Comparison of ENCODE assay signal across 12 cellular contexts in genomic region chr22:49968831-49969661, GRCh38. TPM values are rescaled to one million over a fixed set of nuclear protein-coding genes. Genes with fewer than 3 reads are reported as not detected.
DNase-seq lines count a peak whose midpoint lies in the region; ATAC-seq and TF ChIP-seq lines count a peak whose summit lies in the region.
"Had no signal": no experiment of that assay in that cellular context is flagged by ENCODE, and none has a peak within 500 bp of the region (broad histone marks: within the 10 kb centered on the region; RNA-seq: fewer than 3 reads in every experiment).

No MANE protein-coding gene starts in this region.

- no peak overlapping the region for H3K4me3 ChIP-seq in gastrocnemius medialis
- H3K4me3 ChIP-seq: cardiac muscle cell had no signal

- peaks cover 10% of the 10 kb centered on the region for H3K36me3 Mint-ChIP-seq in activated CD4-positive, alpha-beta memory T cell treated with anti-CD3 and anti-CD28 coated beads, Interleukin-2, amount 10 ng/mL, durations not matched to agents 7 days and 5 days (ENCODE audit: low read depth)

- peak; percentile 35 to 45 for TF ChIP-seq POLR2A in gastrocnemius medialis (IDR thresholded peaks at IDR 0.05)

- H3K9me3 ChIP-seq in gastrocnemius medialis: no peaks in the 10 kb centered on the region

- intact Hi-C loops in left cardiac atrium (cut with DNase I) (no loop called here), gastrocnemius medialis (cut with DNase I; ENCODE audit: low total_unique reads) (no loop called here)

- no peaks in the 10 kb centered on the region for H3K9me3 Mint-ChIP-seq in activated CD4-positive, alpha-beta memory T cell treated with anti-CD3 and anti-CD28 coated beads, Interleukin-2, amount 10 ng/mL, durations not matched to agents 7 days and 5 days
- H3K9me3 Mint-ChIP-seq: naive thymus-derived CD8-positive, alpha-beta T cell had no signal

- no peaks in the 10 kb centered on the region for H3K27me3 ChIP-seq in gastrocnemius medialis

- peak overlapping the region; percentile 90 to 99 (median 95) for H3K27ac ChIP-seq in gastrocnemius medialis

- peaks cover 55 to 60% of the 10 kb centered on the region in 2 donors for H3K4me1 ChIP-seq in gastrocnemius medialis

- CTCF ChIA-PET in activated CD4-positive, alpha-beta memory T cell treated with anti-CD3 and anti-CD28 coated beads, Interleukin-2, amount 10 ng/mL, durations not matched to agents 7 days and 5 days (lab: Charles Lee): interaction anchor here (0.8 kb wide), 1 partner anchor 61 kb away, joined by 3 read pairs; no protein-coding TSS in a partner anchor

- no peak for TF ChIP-seq CTCF in gastrocnemius medialis (IDR thresholded peaks at IDR 0.05 in 4 of 5, conservative IDR thresholded peaks at IDR 0.05 in 1 of 5)

- ATAC-seq in left cardiac atrium: no peak
- ATAC-seq in gastrocnemius medialis: no peak
- ATAC-seq in HG02973 (IDR thresholded peaks at IDR 0.05; ENCODE audit: unreplicated experiment): no peak
- ATAC-seq in HG02642 (IDR thresholded peaks at IDR 0.05; ENCODE audit: poor library complexity, unreplicated experiment): no peak
- ATAC-seq: naive thymus-derived CD8-positive, alpha-beta T cell had no signal

- H3K27ac Mint-ChIP-seq in activated CD4-positive, alpha-beta memory T cell treated with anti-CD3 and anti-CD28 coated beads, Interleukin-2, amount 10 ng/mL, durations not matched to agents 7 days and 5 days: no peak overlapping the region

- DNase-seq in ELF-1 (ENCODE audit: low read depth, low spot score) (peak; percentile 2), left cardiac atrium (peak; percentile 28), gastrocnemius medialis (peak in 1 of 2 donors; percentile 70), AML-193 (lab: John Stamatoyannopoulos, UW) (no peak), T1000 (lab: John Stamatoyannopoulos, UW) (no peak)
- DNase-seq in activated CD4-positive, alpha-beta memory T cell treated with anti-CD3 and anti-CD28 coated beads, Interleukin-2, amount 10 ng/mL, durations not matched to agents 7 days and 5 days: peak; percentile 17
- DNase-seq: activated CD4-positive, alpha-beta T cell treated with anti-CD3 and anti-CD28 coated beads, Interleukin-2, amount 50 U/mL, for 1 hour; SIG-M5 had no signal

- in situ Hi-C loops in gastrocnemius medialis (cut with MboI; ENCODE audit: low sequenced_read_pairs in 4 of 4): no loop called here

- peaks cover 0 to 4% of the 10 kb centered on the region in 2 donors for H3K36me3 ChIP-seq in gastrocnemius medialis
- H3K36me3 ChIP-seq: cardiac muscle cell had no signal

- H3K4me3 Mint-ChIP-seq in activated CD4-positive, alpha-beta memory T cell treated with anti-CD3 and anti-CD28 coated beads, Interleukin-2, amount 10 ng/mL, durations not matched to agents 7 days and 5 days: no peak overlapping the region

- no peaks in the 10 kb centered on the region for H3K27me3 Mint-ChIP-seq in activated CD4-positive, alpha-beta memory T cell treated with anti-CD3 and anti-CD28 coated beads, Interleukin-2, amount 10 ng/mL, durations not matched to agents 7 days and 5 days

- POLR2A ChIA-PET in activated CD4-positive, alpha-beta memory T cell treated with anti-CD3 and anti-CD28 coated beads, Interleukin-2, amount 10 ng/mL, durations not matched to agents 7 days and 5 days (lab: Charles Lee): interaction anchor here (1.0 to 4.1 kb wide), 2 partner anchors 7 to 33 kb away, joined by 5 to 51 read pairs; partner anchors contain the start of gene PIM3

- peaks cover 26% of the 10 kb centered on the region for H3K4me1 Mint-ChIP-seq in activated CD4-positive, alpha-beta memory T cell treated with anti-CD3 and anti-CD28 coated beads, Interleukin-2, amount 10 ng/mL, durations not matched to agents 7 days and 5 days

RNA-seq across cellular contexts. Expression of gene PIM3, which starts 8.5 kb away (rescaled TPM):
- total RNA-seq in activated CD4-positive, alpha-beta memory T cell treated with anti-CD3 and anti-CD28 coated beads, Interleukin-2, amount 10 ng/mL, durations not matched to agents 7 days and 5 days: 10 to 100 TPM; 60.1 to 62.3 TPM
- total RNA-seq in left cardiac atrium: 10 to 100 TPM; 44.1 to 66.8 TPM
- total RNA-seq in gastrocnemius medialis: 100 to 1,000 TPM; 165 to 327 (median 188) TPM

RNA-seq across cellular contexts. Expression of gene IL17REL, which starts 43.5 kb away (rescaled TPM):
- total RNA-seq in activated CD4-positive, alpha-beta memory T cell treated with anti-CD3 and anti-CD28 coated beads, Interleukin-2, amount 10 ng/mL, durations not matched to agents 7 days and 5 days: not detected
- not detected for total RNA-seq in left cardiac atrium
- total RNA-seq in gastrocnemius medialis: not detected
- total RNA-seq: naive thymus-derived CD8-positive, alpha-beta T cell had no signal

RNA-seq across cellular contexts. Expression of gene CRELD2, which starts 50.6 kb away (rescaled TPM):
- 10 to 100 TPM; 50.0 to 51.2 TPM for total RNA-seq in activated CD4-positive, alpha-beta memory T cell treated with anti-CD3 and anti-CD28 coated beads, Interleukin-2, amount 10 ng/mL, durations not matched to agents 7 days and 5 days
- total RNA-seq in left cardiac atrium (10 to 100 TPM; 30.1 to 43.7 TPM), gastrocnemius medialis (10 to 100 TPM in 3 of 4 donors, 1 to 10 TPM in 1; 8.9 to 15.0 (median 13.0) TPM)

RNA-seq across cellular contexts. Expression of gene ALG12, which starts 50.8 kb away (rescaled TPM):
- total RNA-seq in activated CD4-positive, alpha-beta memory T cell treated with anti-CD3 and anti-CD28 coated beads, Interleukin-2, amount 10 ng/mL, durations not matched to agents 7 days and 5 days: 10 to 100 TPM; 14.7 to 20.6 TPM
- total RNA-seq in left cardiac atrium: 10 to 100 TPM; 15.3 to 15.9 TPM
- total RNA-seq in gastrocnemius medialis: 1 to 10 TPM; 6.4 to 9.6 (median 8.2) TPM

Comparison
In these comparisons a context has a peak if more than half of its experiments do, and no peak if none do; other contexts are left out.
1. DNase-seq: peak in ELF-1 (single experiment), activated CD4-positive, alpha-beta memory T cell treated with anti-CD3 and anti-CD28 coated beads, Interleukin-2, amount 10 ng/mL, durations not matched to agents 7 days and 5 days (single experiment) and left cardiac atrium (single experiment); none in AML-193 (0 of 2) and T1000 (single experiment).